ENCODE assay signal across 2 cellular contexts in the genomic region with DNA sequence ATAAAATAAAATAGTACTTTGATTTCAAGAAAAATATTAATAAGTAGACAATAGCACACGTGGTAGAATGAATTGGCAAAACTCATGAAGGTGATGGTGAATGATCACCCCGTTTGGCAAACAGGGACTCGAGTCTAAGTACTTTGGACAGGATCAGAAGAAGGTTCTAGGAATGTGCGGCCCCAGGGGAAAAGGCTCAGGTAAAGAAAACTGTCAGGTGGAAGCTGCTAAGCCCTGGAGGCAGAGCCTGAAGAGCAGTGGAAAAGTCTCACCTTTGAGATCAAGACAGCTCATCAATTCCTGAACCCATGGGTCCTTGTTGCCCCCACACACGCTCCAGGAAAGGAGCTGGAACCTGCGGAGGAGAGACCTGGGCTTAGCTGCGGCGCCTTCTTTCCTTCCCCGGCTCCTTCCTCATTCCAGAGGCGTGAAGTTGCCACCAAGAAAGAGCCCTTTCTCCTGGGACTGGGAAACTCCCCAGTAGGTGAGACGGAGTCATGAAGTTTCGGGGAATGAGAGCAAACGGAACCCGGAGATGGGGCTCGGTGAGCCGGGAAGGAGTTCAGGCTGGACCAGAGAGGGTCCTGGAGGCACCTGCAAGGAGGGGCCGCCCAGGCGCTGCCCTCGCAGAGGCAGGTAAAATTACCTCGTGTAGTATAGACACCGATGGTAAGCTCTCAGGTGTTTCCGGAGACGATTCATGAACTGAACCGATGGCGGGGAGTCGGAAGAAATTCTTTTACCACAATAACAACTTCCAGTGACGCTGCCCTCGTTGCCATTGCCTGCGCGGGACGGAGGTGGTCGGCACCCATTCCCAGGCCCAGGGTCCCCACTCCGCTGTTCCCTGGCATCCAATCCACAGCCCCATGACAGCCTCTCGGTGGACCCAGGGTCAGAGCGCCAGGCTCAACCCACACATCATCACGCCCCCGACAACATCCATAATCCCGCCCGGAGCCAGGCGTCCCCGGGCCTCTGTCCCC.
TF ChIP-seq lines count a peak whose summit lies in the region.

No MANE protein-coding gene starts in this region.

TF ChIP-seq in SK-N-SH, 30 proteins besides CTCF, POLR2A, EP300 and RAD21 (continued from another document):
- TF ChIP-seq REST (IDR thresholded peaks at IDR 0.05; ENCODE audit: low read depth, low read length): no peak
- TF ChIP-seq CHD2 (IDR thresholded peaks at IDR 0.05; ENCODE audit: low read length, partially characterized antibody): no peak
- no peak for TF ChIP-seq SIN3A (IDR thresholded peaks at IDR 0.05; ENCODE audit: borderline replicate concordance, low read depth, low read length)
- TF ChIP-seq, protein P1, sequence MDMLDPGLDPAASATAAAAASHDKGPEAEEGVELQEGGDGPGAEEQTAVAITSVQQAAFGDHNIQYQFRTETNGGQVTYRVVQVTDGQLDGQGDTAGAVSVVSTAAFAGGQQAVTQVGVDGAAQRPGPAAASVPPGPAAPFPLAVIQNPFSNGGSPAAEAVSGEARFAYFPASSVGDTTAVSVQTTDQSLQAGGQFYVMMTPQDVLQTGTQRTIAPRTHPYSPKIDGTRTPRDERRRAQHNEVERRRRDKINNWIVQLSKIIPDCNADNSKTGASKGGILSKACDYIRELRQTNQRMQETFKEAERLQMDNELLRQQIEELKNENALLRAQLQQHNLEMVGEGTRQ (IDR thresholded peaks at IDR 0.05; ENCODE audit: borderline replicate concordance, low read depth, low read length): no peak
- TF ChIP-seq POLR2AphosphoS5 (IDR thresholded peaks at IDR 0.05; ENCODE audit: low read depth, low read length): no peak
- TF ChIP-seq, protein P2, sequence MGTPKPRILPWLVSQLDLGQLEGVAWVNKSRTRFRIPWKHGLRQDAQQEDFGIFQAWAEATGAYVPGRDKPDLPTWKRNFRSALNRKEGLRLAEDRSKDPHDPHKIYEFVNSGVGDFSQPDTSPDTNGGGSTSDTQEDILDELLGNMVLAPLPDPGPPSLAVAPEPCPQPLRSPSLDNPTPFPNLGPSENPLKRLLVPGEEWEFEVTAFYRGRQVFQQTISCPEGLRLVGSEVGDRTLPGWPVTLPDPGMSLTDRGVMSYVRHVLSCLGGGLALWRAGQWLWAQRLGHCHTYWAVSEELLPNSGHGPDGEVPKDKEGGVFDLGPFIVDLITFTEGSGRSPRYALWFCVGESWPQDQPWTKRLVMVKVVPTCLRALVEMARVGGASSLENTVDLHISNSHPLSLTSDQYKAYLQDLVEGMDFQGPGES (IDR thresholded peaks at IDR 0.05; ENCODE audit: low read depth, low read length): no peak
- no peak for TF ChIP-seq MEF2A (IDR thresholded peaks at IDR 0.05; ENCODE audit: borderline replicate concordance, low read depth)
- no peak for TF ChIP-seq ZBTB33 (IDR thresholded peaks at IDR 0.05; ENCODE audit: borderline replicate concordance, low read depth)
- no peak for TF ChIP-seq USF1 (IDR thresholded peaks at IDR 0.05; ENCODE audit: borderline replicate concordance, low read depth)

TF ChIP-seq in SK-N-SH treated with all-trans-retinoic acid at 6 μM for 48 hours, 23 proteins besides CTCF, POLR2A, EP300 and RAD21 (continued from another document):
- TF ChIP-seq TOX (CRISPR knock-in tag; IDR thresholded peaks at IDR 0.05; ENCODE audit: borderline replicate concordance) (no peak), CSDC2 (CRISPR knock-in tag; IDR thresholded peaks at IDR 0.05) (no peak), GLIS3 (CRISPR knock-in tag; IDR thresholded peaks at IDR 0.05) (no peak), ISL1 (CRISPR knock-in tag; IDR thresholded peaks at IDR 0.05) (no peak), ZFP3 (CRISPR knock-in tag; IDR thresholded peaks at IDR 0.05) (no peak), ZC3H10 (CRISPR knock-in tag; IDR thresholded peaks at IDR 0.05) (no peak), ZNF565 (CRISPR knock-in tag; conservative IDR thresholded peaks at IDR 0.05; ENCODE audit: low read depth) (no peak), ZNF8 (CRISPR knock-in tag; IDR thresholded peaks at IDR 0.05) (no peak), PPARA (CRISPR knock-in tag; IDR thresholded peaks at IDR 0.05; ENCODE audit: borderline replicate concordance) (no peak), OSR1 (CRISPR knock-in tag; IDR thresholded peaks at IDR 0.05) (no peak)
- TF ChIP-seq, protein P3, sequence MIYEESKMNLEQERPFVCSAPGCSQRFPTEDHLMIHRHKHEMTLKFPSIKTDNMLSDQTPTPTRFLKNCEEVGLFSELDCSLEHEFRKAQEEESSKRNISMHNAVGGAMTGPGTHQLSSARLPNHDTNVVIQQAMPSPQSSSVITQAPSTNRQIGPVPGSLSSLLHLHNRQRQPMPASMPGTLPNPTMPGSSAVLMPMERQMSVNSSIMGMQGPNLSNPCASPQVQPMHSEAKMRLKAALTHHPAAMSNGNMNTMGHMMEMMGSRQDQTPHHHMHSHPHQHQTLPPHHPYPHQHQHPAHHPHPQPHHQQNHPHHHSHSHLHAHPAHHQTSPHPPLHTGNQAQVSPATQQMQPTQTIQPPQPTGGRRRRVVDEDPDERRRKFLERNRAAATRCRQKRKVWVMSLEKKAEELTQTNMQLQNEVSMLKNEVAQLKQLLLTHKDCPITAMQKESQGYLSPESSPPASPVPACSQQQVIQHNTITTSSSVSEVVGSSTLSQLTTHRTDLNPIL (CRISPR knock-in tag; IDR thresholded peaks at IDR 0.05; ENCODE audit: low read depth): no peak
- TF ChIP-seq, protein P4, sequence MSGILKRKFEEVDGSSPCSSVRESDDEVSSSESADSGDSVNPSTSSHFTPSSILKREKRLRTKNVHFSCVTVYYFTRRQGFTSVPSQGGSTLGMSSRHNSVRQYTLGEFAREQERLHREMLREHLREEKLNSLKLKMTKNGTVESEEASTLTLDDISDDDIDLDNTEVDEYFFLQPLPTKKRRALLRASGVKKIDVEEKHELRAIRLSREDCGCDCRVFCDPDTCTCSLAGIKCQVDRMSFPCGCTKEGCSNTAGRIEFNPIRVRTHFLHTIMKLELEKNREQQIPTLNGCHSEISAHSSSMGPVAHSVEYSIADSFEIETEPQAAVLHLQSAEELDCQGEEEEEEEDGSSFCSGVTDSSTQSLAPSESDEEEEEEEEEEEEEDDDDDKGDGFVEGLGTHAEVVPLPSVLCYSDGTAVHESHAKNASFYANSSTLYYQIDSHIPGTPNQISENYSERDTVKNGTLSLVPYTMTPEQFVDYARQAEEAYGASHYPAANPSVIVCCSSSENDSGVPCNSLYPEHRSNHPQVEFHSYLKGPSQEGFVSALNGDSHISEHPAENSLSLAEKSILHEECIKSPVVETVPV (CRISPR knock-in tag; IDR thresholded peaks at IDR 0.05): no peak
